In the genomic region with DNA sequence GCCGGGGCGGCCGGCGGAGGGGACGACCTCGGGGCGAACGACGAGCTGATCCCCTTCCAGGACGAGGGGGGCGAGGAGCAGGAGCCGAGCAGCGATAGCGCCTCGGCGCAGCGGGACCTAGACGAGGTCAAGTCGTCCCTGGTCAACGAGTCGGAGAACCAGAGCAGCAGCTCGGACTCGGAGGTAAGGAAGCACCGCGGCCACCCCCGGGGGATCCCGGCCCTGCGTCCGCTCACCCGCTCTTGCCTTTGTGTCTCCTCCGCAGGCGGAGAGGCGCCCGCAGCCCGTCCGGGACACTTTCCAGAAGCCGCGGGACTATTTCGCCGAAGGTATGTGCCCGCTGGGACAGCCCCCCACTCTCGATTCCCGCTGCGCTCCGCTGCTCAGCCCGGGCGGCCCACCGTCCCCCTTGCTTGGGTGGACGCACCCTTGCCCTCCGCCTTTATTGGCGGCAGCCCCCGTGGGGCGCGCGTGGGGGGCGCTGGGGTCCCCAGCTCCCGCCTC, we compare ENCODE assay signal across 1 cellular context.
TF ChIP-seq lines count a peak whose summit lies in the region.

No MANE protein-coding gene starts in this region.

TF ChIP-seq in K562, 482 proteins besides CTCF, POLR2A, EP300 and RAD21 (continued from another document):
- no peak for TF ChIP-seq ZBTB12 (CRISPR knock-in tag; IDR thresholded peaks at IDR 0.05)
- no peak for TF ChIP-seq CXXC5 (CRISPR knock-in tag; IDR thresholded peaks at IDR 0.05)
TF ChIP-seq in K562: peak in this region for 1.
